In genomic region chr4:42445038-42445437, GRCh38 we compare ENCODE assay signal across 16 cellular contexts. TPM values are rescaled to one million over a fixed set of nuclear protein-coding genes. Genes with fewer than 3 reads are reported as not detected.
A peak's percentile ranks its signal among the peaks of the same experiment; 100 is the strongest.
DNase-seq lines count a peak whose midpoint lies in the region; ATAC-seq lines count a peak whose summit lies in the region.
"Had no signal": no experiment of that assay in that cellular context is flagged by ENCODE, and none has a peak within 500 bp of the region (broad histone marks: within the 10 kb centered on the region; RNA-seq: fewer than 3 reads in every experiment).

No MANE protein-coding gene starts in this region.

- peaks cover 75% of the 10 kb centered on the region for H3K36me3 Mint-ChIP-seq in activated T-helper 17 cell treated with anti-CD3 and anti-CD28 coated beads, Interleukin-2, amount 50 U/mL, for 72 hours (ENCODE audit: low read depth)
- H3K36me3 Mint-ChIP-seq in stimulated activated effector memory CD8-positive, alpha-beta T cell treated with anti-CD3 and anti-CD28 coated beads, Interleukin-12 subunit alpha, Interleukin-12 subunit beta, amount 100 ng/mL, for 72 hours: peaks cover 88% of the 10 kb centered on the region

- ATAC-seq in stimulated activated naive CD8-positive, alpha-beta T cell treated with anti-CD3 and anti-CD28 coated beads, Interleukin-15, Interleukin-2, amounts not matched to agents 100 U/mL and 50 U/mL, for 24 hours: peak; percentile 55
- ATAC-seq in stimulated activated naive CD8-positive, alpha-beta T cell treated with anti-CD3 and anti-CD28 coated beads, Interleukin-15, amount 100 ng/mL, for 72 hours: no peak
- ATAC-seq in activated T-helper 17 cell treated with anti-CD3 and anti-CD28 coated beads, Interleukin-2, amount 50 U/mL, for 72 hours (replicated peaks): peak; percentile 54
- peak; percentile 47 for ATAC-seq in stimulated activated effector memory CD8-positive, alpha-beta T cell treated with anti-CD3 and anti-CD28 coated beads, Interleukin-12 subunit alpha, Interleukin-12 subunit beta, amount 100 ng/mL, for 72 hours
- ATAC-seq in GM19397 (IDR thresholded peaks at IDR 0.05; ENCODE audit: unreplicated experiment): no peak

- H3K27me3 Mint-ChIP-seq in stimulated activated naive CD8-positive, alpha-beta T cell treated with anti-CD3 and anti-CD28 coated beads, Interleukin-15, amount 100 ng/mL, for 72 hours: no peaks in the 10 kb centered on the region
- no peaks in the 10 kb centered on the region for H3K27me3 Mint-ChIP-seq in activated T-helper 17 cell treated with anti-CD3 and anti-CD28 coated beads, Interleukin-2, amount 50 U/mL, for 72 hours
- H3K27me3 Mint-ChIP-seq: CD4-positive, alpha-beta memory T cell had no signal

- DNase-seq in stimulated activated naive CD8-positive, alpha-beta T cell treated with anti-CD3 and anti-CD28 coated beads, Interleukin-15, Interleukin-2, amounts not matched to agents 100 U/mL and 50 U/mL, for 24 hours: no peak
- no peak for DNase-seq in stimulated activated naive CD8-positive, alpha-beta T cell treated with anti-CD3 and anti-CD28 coated beads, Interleukin-15, amount 100 ng/mL, for 72 hours
- DNase-seq in stimulated activated effector memory CD8-positive, alpha-beta T cell treated with anti-CD3 and anti-CD28 coated beads, Interleukin-12 subunit alpha, Interleukin-12 subunit beta, amount 100 ng/mL, for 72 hours (ENCODE audit: low spot score in 2 of 2): no peak
- DNase-seq in NCI-H82 (lab: John Stamatoyannopoulos, UW): no peak
- DNase-seq: C1 segment of cervical spinal cord; Calu3; CD4-positive, alpha-beta memory T cell; COR-L47; DMS53; DMS79 treated with DMSO at 0.1 percent for 48 hours; GF-D8; GM23248; H7; HCEC 1CT had no signal

- no peak overlapping the region for H3K27ac Mint-ChIP-seq in stimulated activated naive CD8-positive, alpha-beta T cell treated with anti-CD3 and anti-CD28 coated beads, Interleukin-15, amount 100 ng/mL, for 72 hours
- no peak overlapping the region for H3K27ac Mint-ChIP-seq in activated T-helper 17 cell treated with anti-CD3 and anti-CD28 coated beads, Interleukin-2, amount 50 U/mL, for 72 hours
- H3K27ac Mint-ChIP-seq in stimulated activated effector memory CD8-positive, alpha-beta T cell treated with anti-CD3 and anti-CD28 coated beads, Interleukin-12 subunit alpha, Interleukin-12 subunit beta, amount 100 ng/mL, for 72 hours: no peak overlapping the region
- H3K27ac Mint-ChIP-seq: CD4-positive, alpha-beta memory T cell had no signal

- no peak overlapping the region for H3K4me3 Mint-ChIP-seq in stimulated activated naive CD8-positive, alpha-beta T cell treated with anti-CD3 and anti-CD28 coated beads, Interleukin-15, amount 100 ng/mL, for 72 hours
- H3K4me3 Mint-ChIP-seq in activated T-helper 17 cell treated with anti-CD3 and anti-CD28 coated beads, Interleukin-2, amount 50 U/mL, for 72 hours: no peak overlapping the region
- no peak overlapping the region for H3K4me3 Mint-ChIP-seq in stimulated activated effector memory CD8-positive, alpha-beta T cell treated with anti-CD3 and anti-CD28 coated beads, Interleukin-12 subunit alpha, Interleukin-12 subunit beta, amount 100 ng/mL, for 72 hours
- H3K4me3 Mint-ChIP-seq: CD4-positive, alpha-beta memory T cell had no signal

- H3K9me3 Mint-ChIP-seq in stimulated activated naive CD8-positive, alpha-beta T cell treated with anti-CD3 and anti-CD28 coated beads, Interleukin-15, amount 100 ng/mL, for 72 hours: no peaks in the 10 kb centered on the region
- no peaks in the 10 kb centered on the region for H3K9me3 Mint-ChIP-seq in activated T-helper 17 cell treated with anti-CD3 and anti-CD28 coated beads, Interleukin-2, amount 50 U/mL, for 72 hours
- H3K9me3 Mint-ChIP-seq in stimulated activated effector memory CD8-positive, alpha-beta T cell treated with anti-CD3 and anti-CD28 coated beads, Interleukin-12 subunit alpha, Interleukin-12 subunit beta, amount 100 ng/mL, for 72 hours: no peaks in the 10 kb centered on the region
- H3K9me3 Mint-ChIP-seq: CD4-positive, alpha-beta memory T cell had no signal

- no peaks in the 10 kb centered on the region for H3K4me1 Mint-ChIP-seq in stimulated activated naive CD8-positive, alpha-beta T cell treated with anti-CD3 and anti-CD28 coated beads, Interleukin-15, amount 100 ng/mL, for 72 hours
- H3K4me1 Mint-ChIP-seq in activated T-helper 17 cell treated with anti-CD3 and anti-CD28 coated beads, Interleukin-2, amount 50 U/mL, for 72 hours: no peaks in the 10 kb centered on the region
- no peaks in the 10 kb centered on the region for H3K4me1 Mint-ChIP-seq in stimulated activated effector memory CD8-positive, alpha-beta T cell treated with anti-CD3 and anti-CD28 coated beads, Interleukin-12 subunit alpha, Interleukin-12 subunit beta, amount 100 ng/mL, for 72 hours
- H3K4me1 Mint-ChIP-seq: CD4-positive, alpha-beta memory T cell had no signal

RNA-seq across cellular contexts. Expression of gene SHISA3, which starts 47.8 kb away (rescaled TPM):
- not detected for total RNA-seq in activated T-helper 17 cell treated with anti-CD3 and anti-CD28 coated beads, Interleukin-2, amount 50 U/mL, for 72 hours
- total RNA-seq: Calu3; CD4-positive, alpha-beta memory T cell had no signal

Comparison
In these comparisons a context has a peak if more than half of its experiments do, and no peak if none do; other contexts are left out.
1. ATAC-seq: peak in stimulated activated naive CD8-positive, alpha-beta T cell treated with anti-CD3 and anti-CD28 coated beads, Interleukin-15, Interleukin-2, amounts not matched to agents 100 U/mL and 50 U/mL, for 24 hours (single experiment), activated T-helper 17 cell treated with anti-CD3 and anti-CD28 coated beads, Interleukin-2, amount 50 U/mL, for 72 hours (single experiment) and stimulated activated effector memory CD8-positive, alpha-beta T cell treated with anti-CD3 and anti-CD28 coated beads, Interleukin-12 subunit alpha, Interleukin-12 subunit beta, amount 100 ng/mL, for 72 hours (single experiment); none in stimulated activated naive CD8-positive, alpha-beta T cell treated with anti-CD3 and anti-CD28 coated beads, Interleukin-15, amount 100 ng/mL, for 72 hours (single experiment) and GM19397 (single experiment).